ENCODE assay signal across 29 cellular contexts in the genomic region with DNA sequence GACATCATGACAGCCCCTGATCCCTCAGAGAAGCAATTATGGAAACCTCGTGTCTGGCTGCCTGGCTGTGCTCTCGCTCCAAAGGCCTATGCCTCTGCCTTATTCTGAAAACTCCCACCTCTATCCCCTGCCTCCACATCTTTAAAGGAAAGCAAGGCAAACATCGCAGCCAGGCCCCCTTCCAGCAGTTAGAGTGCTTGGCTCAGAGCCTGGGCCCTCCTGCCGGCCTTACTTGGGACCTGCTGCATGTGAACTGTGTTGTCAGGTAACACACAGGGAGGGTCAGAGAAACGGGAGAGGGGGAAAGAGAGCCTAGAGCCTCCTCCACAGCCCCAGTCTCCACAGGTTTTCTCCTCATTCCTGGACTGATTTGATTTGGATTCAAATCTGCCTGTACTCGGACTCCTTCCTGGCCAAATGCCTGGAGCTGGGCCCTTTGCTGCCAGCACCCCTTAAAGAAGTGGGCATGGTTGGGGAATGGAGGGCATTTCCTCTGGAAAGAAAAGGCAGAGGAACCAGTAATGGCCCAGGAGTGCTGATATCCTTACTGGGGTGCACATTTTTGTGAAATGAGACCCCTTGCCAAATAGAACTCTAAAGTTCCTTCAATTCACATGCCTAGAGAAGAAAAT. TPM values are rescaled to one million over a fixed set of nuclear protein-coding genes. Genes with fewer than 3 reads are reported as not detected.
A peak's percentile ranks its signal among the peaks of the same experiment; 100 is the strongest.
DNase-seq lines count a peak whose midpoint lies in the region; ATAC-seq and TF ChIP-seq lines count a peak whose summit lies in the region.
"Had no signal": no experiment of that assay in that cellular context is flagged by ENCODE, and none has a peak within 500 bp of the region (broad histone marks: within the 10 kb centered on the region; RNA-seq: fewer than 3 reads in every experiment).

No MANE protein-coding gene starts in this region.

- H3K36me3 ChIP-seq in BLaER1 (no peaks in the 10 kb centered on the region), neural progenitor cell (no peaks in the 10 kb centered on the region), left lung (no peaks in the 10 kb centered on the region)
- H3K36me3 ChIP-seq: MG63 had no signal

- no peaks in the 10 kb centered on the region for H3K27me3 ChIP-seq in BLaER1
- H3K27me3 ChIP-seq in neural progenitor cell, result no peaks in the 10 kb centered on the region
- H3K27me3 ChIP-seq in left lung, result no peaks in the 10 kb centered on the region
- H3K27me3 ChIP-seq: MG63 had no signal

- TF ChIP-seq POLR2A in GM18505 (IDR thresholded peaks at IDR 0.05; ENCODE audit: borderline replicate concordance, extremely low read depth, insufficient read depth, insufficient read length), result no peak

- intact Hi-C loops in dendritic cell treated with granulocyte-macrophage colony-stimulating factor and Interleukin-4, amounts not matched to agents 40 ng/mL and 50 ng/mL, for 4 days (cut with micrococcal nuclease), result no loop called here
- intact Hi-C loops in left lung (cut with DNase I), result no loop called here

- H3K4me2 ChIP-seq in BLaER1 (peak overlapping the region; percentile 95), neural progenitor cell (peak overlapping the region; percentile 29)
- H3K4me2 ChIP-seq: PC-9 had no signal

- no peaks in the 10 kb centered on the region for H3K9me3 Mint-ChIP-seq in dendritic cell treated with granulocyte-macrophage colony-stimulating factor and Interleukin-4, amounts not matched to agents 40 ng/mL and 50 ng/mL, for 4 days
- H3K9me3 Mint-ChIP-seq in neural progenitor cell, result no peaks in the 10 kb centered on the region
- H3K9me3 Mint-ChIP-seq: activated naive CD8-positive, alpha-beta T cell treated with anti-CD3 and anti-CD28 coated beads, Interleukin-2, amount 10 ng/mL, durations not matched to agents 7 days and 5 days; WTC11 had no signal

- H2AFZ ChIP-seq in neural progenitor cell (replicated peaks), result no peak overlapping the region
- H2AFZ ChIP-seq: PC-9 had no signal

- H3K4me3 ChIP-seq in BLaER1, result no peak overlapping the region
- H3K4me3 ChIP-seq in neural progenitor cell, result no peak overlapping the region
- no peak overlapping the region for H3K4me3 ChIP-seq in left lung
- H3K4me3 ChIP-seq: MG63, PC-9 had no signal

- no peaks in the 10 kb centered on the region for H4K20me1 ChIP-seq in BLaER1
- H4K20me1 ChIP-seq in neural progenitor cell (ENCODE audit: low read depth), result no peaks in the 10 kb centered on the region

- H3K9ac ChIP-seq in BLaER1 (peak overlapping the region; percentile 73), neural progenitor cell (no peak overlapping the region)

- no peak for TF ChIP-seq CTCF in neural progenitor cell (IDR thresholded peaks at IDR 0.05)
- TF ChIP-seq CTCF in left lung (IDR thresholded peaks at IDR 0.05), result no peak

- peak overlapping the region; percentile 85 for H3K27ac Mint-ChIP-seq in dendritic cell treated with granulocyte-macrophage colony-stimulating factor and Interleukin-4, amounts not matched to agents 40 ng/mL and 50 ng/mL, for 4 days
- peak overlapping the region; percentile 84 for H3K27ac Mint-ChIP-seq in neural progenitor cell
- H3K27ac Mint-ChIP-seq: activated naive CD8-positive, alpha-beta T cell treated with anti-CD3 and anti-CD28 coated beads, Interleukin-2, amount 10 ng/mL, durations not matched to agents 7 days and 5 days; WTC11 had no signal

- peaks cover 3% of the 10 kb centered on the region for H3F3A ChIP-seq in neural progenitor cell (ENCODE audit: low read depth)

- H3K9me3 ChIP-seq in BLaER1 (no peaks in the 10 kb centered on the region), neural progenitor cell (ENCODE audit: low read depth) (no peaks in the 10 kb centered on the region), left lung (no peaks in the 10 kb centered on the region)
- H3K9me3 ChIP-seq: MG63 had no signal

- peak; percentile 42 for DNase-seq in ELF-1 (ENCODE audit: low read depth, low spot score)
- DNase-seq in neural progenitor cell (ENCODE audit: low spot score), result no peak
- no peak for DNase-seq in left lung
- DNase-seq: activated CD4-positive, alpha-beta T cell treated with anti-CD3 and anti-CD28 coated beads, Interleukin-2, amount 50 U/mL, for 4 hours; activated effector memory CD4-positive, alpha-beta T cell treated with Interleukin-2 at 50 U/mL for 16 hours; activated naive CD8-positive, alpha-beta T cell treated with anti-CD3 and anti-CD28 coated beads, Interleukin-2, amount 10 ng/mL, durations not matched to agents 7 days and 5 days; EL; KBM-7; kidney glomerular epithelial cell; mesendoderm; MG63; naive B cell; NCI-H1417 treated with DMSO at 0.1 percent for 48 hours; PC-9; SHP77 treated with DMSO at 0.1 percent for 48 hours; stimulated activated CD4-positive, alpha-beta T cell treated with anti-CD3 and anti-CD28 coated beads, Interleukin-4, amount 100 ng/mL, for 1 hour; T-helper 9 cell had no signal

- no peaks in the 10 kb centered on the region for H3K27me3 Mint-ChIP-seq in dendritic cell treated with granulocyte-macrophage colony-stimulating factor and Interleukin-4, amounts not matched to agents 40 ng/mL and 50 ng/mL, for 4 days
- H3K27me3 Mint-ChIP-seq in neural progenitor cell (ENCODE audit: insufficient read depth, low read depth), result peaks cover 14% of the 10 kb centered on the region

- no peak overlapping the region for H3K4me3 Mint-ChIP-seq in dendritic cell treated with granulocyte-macrophage colony-stimulating factor and Interleukin-4, amounts not matched to agents 40 ng/mL and 50 ng/mL, for 4 days
- H3K4me3 Mint-ChIP-seq in neural progenitor cell, result no peak overlapping the region
- H3K4me3 Mint-ChIP-seq: activated naive CD8-positive, alpha-beta T cell treated with anti-CD3 and anti-CD28 coated beads, Interleukin-2, amount 10 ng/mL, durations not matched to agents 7 days and 5 days; WTC11 had no signal

- peaks cover 37% of the 10 kb centered on the region for H3K36me3 Mint-ChIP-seq in dendritic cell treated with granulocyte-macrophage colony-stimulating factor and Interleukin-4, amounts not matched to agents 40 ng/mL and 50 ng/mL, for 4 days (ENCODE audit: low read depth)
- no peaks in the 10 kb centered on the region for H3K36me3 Mint-ChIP-seq in neural progenitor cell
- H3K36me3 Mint-ChIP-seq: activated naive CD8-positive, alpha-beta T cell treated with anti-CD3 and anti-CD28 coated beads, Interleukin-2, amount 10 ng/mL, durations not matched to agents 7 days and 5 days; WTC11 had no signal

- H3K4me1 Mint-ChIP-seq in dendritic cell treated with granulocyte-macrophage colony-stimulating factor and Interleukin-4, amounts not matched to agents 40 ng/mL and 50 ng/mL, for 4 days (ENCODE audit: low read depth), result peaks cover 95% of the 10 kb centered on the region
- H3K4me1 Mint-ChIP-seq in neural progenitor cell, result peaks cover 50% of the 10 kb centered on the region

- ATAC-seq in left lung (no peak), GM18505 (IDR thresholded peaks at IDR 0.05; ENCODE audit: unreplicated experiment) (no peak), GM18867 (IDR thresholded peaks at IDR 0.05; ENCODE audit: unreplicated experiment) (no peak)
- ATAC-seq: WTC11 had no signal

- no peaks in the 10 kb centered on the region for H3K79me2 ChIP-seq in neural progenitor cell (ENCODE audit: low read depth)

- H3K27ac ChIP-seq in BLaER1 (peak overlapping the region; percentile 93), neural progenitor cell (no peak overlapping the region), left lung (no peak overlapping the region)
- H3K27ac ChIP-seq: epithelial cell of prostate, PC-9 had no signal

- peaks cover 100% of the 10 kb centered on the region for H3K4me1 ChIP-seq in BLaER1
- H3K4me1 ChIP-seq in neural progenitor cell, result peaks cover 23% of the 10 kb centered on the region
- H3K4me1 ChIP-seq in left lung, result peaks cover under 1 to 42% of the 10 kb centered on the region in 2 donors

RNA-seq across cellular contexts. Expression of gene DCANP1, which starts 3.7 kb away (rescaled TPM):
- total RNA-seq in neural progenitor cell (ENCODE audit: low replicate concordance) (not detected in 2 replicates), left lung (under 1 TPM in 1 of 2 donors, not detected in 1; 0.24 TPM)
- total RNA-seq: activated naive CD8-positive, alpha-beta T cell treated with anti-CD3 and anti-CD28 coated beads, Interleukin-2, amount 10 ng/mL, durations not matched to agents 7 days and 5 days; astrocyte; H1; HT-29; PC-9; renal cortical epithelial cell; temporal lobe; WTC11 had no signal

RNA-seq across cellular contexts. Expression of gene TIFAB, which starts 8.7 kb away (rescaled TPM):
- total RNA-seq in neural progenitor cell (ENCODE audit: low replicate concordance) (not detected in 2 replicates), left lung (under 1 TPM; 0.03 to 0.18 TPM)
- total RNA-seq: activated naive CD8-positive, alpha-beta T cell treated with anti-CD3 and anti-CD28 coated beads, Interleukin-2, amount 10 ng/mL, durations not matched to agents 7 days and 5 days; astrocyte; H1; HT-29; omental fat pad; PC-9; renal cortical epithelial cell; WTC11 had no signal

RNA-seq across cellular contexts. Expression of gene MACROH2A1, which starts 44.4 kb away (rescaled TPM):
- total RNA-seq in neural progenitor cell (ENCODE audit: low replicate concordance) (179 and 227 TPM in 2 replicates), left lung (100 to 1,000 TPM; 183 to 309 TPM)
